In genomic region chr1:56212143-56212542, GRCh38 we compare ENCODE assay signal across 38 cellular contexts.
"Had no signal": no experiment of that assay in that cellular context is flagged by ENCODE, and none has a peak within 500 bp of the region (broad histone marks: within the 10 kb centered on the region; RNA-seq: fewer than 3 reads in every experiment).

No MANE protein-coding gene starts in this region.

- ATAC-seq: activated naive CD4-positive, alpha-beta T cell treated with anti-CD3 and anti-CD28 coated beads, Interleukin-2, amount 50 U/mL, for 72 hours; activated naive CD8-positive, alpha-beta T cell treated with anti-CD3 and anti-CD28 coated beads, Interleukin-2, amount 50 U/mL, for 24 hours; activated T-cell treated with anti-CD3 and anti-CD28 coated beads, Interleukin-2, amount 50 U/mL, for 4 hours; activated T-cell treated with anti-CD3 and anti-CD28 coated beads, Interleukin-2, amount 50 U/mL, for 72 hours; activated T-helper 17 cell treated with anti-CD3 and anti-CD28 coated beads, Interleukin-2, amount 50 U/mL, for 72 hours; body of pancreas had no signal

- H3K27ac Mint-ChIP-seq: activated naive CD4-positive, alpha-beta T cell treated with anti-CD3 and anti-CD28 coated beads for 36 hours; activated naive CD4-positive, alpha-beta T cell treated with anti-CD3 and anti-CD28 coated beads, Interleukin-2, amount 10 ng/mL, durations not matched to agents 7 days and 5 days; activated naive CD4-positive, alpha-beta T cell treated with anti-CD3 and anti-CD28 coated beads, Interleukin-2, amount 50 U/mL, for 24 hours; activated naive CD4-positive, alpha-beta T cell treated with anti-CD3 and anti-CD28 coated beads, Interleukin-2, amount 50 U/mL, for 72 hours; activated naive CD8-positive, alpha-beta T cell; activated naive CD8-positive, alpha-beta T cell treated with anti-CD3 and anti-CD28 coated beads for 36 hours; activated naive CD8-positive, alpha-beta T cell treated with anti-CD3 and anti-CD28 coated beads, Interleukin-2, amount 10 ng/mL, durations not matched to agents 7 days and 5 days; activated naive CD8-positive, alpha-beta T cell treated with anti-CD3 and anti-CD28 coated beads, Interleukin-2, amount 50 U/mL, for 24 hours; activated T-cell treated with anti-CD3 and anti-CD28 coated beads, Interleukin-2, amount 50 U/mL, for 24 hours; activated T-cell treated with anti-CD3 and anti-CD28 coated beads, Interleukin-2, amount 50 U/mL, for 72 hours; activated T-helper 1 cell treated with anti-CD3 and anti-CD28 coated beads, Interleukin-12 subunit alpha, Interleukin-12 subunit beta, Interleukin-2, Interleukin-4 antibody, amounts not matched to agents 30 ng/mL and 10 ng/mL and 1 ng/mL, durations not matched to agents 14 hours and 24 hours and 36 hours; activated T-helper 17 cell treated with anti-CD3 and anti-CD28 coated beads, Interleukin-2, amount 50 U/mL, for 72 hours; activated T-helper 2 cell treated with anti-CD3 and anti-CD28 coated beads, Interferon-gamma antibody, Interleukin-2, Interleukin-4, amounts not matched to agents 10 μg/mL and 5 μg/mL and 100 μg/mL, durations not matched to agents 14 hours and 24 hours and 36 hours; brain had no signal

- FAIRE-seq: bronchial epithelial cell had no signal

- H3K9me3 Mint-ChIP-seq: activated naive CD4-positive, alpha-beta T cell treated with anti-CD3 and anti-CD28 coated beads for 36 hours; activated naive CD4-positive, alpha-beta T cell treated with anti-CD3 and anti-CD28 coated beads, Interleukin-2, amount 10 ng/mL, durations not matched to agents 7 days and 5 days; activated naive CD4-positive, alpha-beta T cell treated with anti-CD3 and anti-CD28 coated beads, Interleukin-2, amount 50 U/mL, for 72 hours; activated naive CD8-positive, alpha-beta T cell treated with anti-CD3 and anti-CD28 coated beads for 36 hours; activated naive CD8-positive, alpha-beta T cell treated with anti-CD3 and anti-CD28 coated beads, Interleukin-2, amount 10 ng/mL, durations not matched to agents 7 days and 5 days; activated naive CD8-positive, alpha-beta T cell treated with anti-CD3 and anti-CD28 coated beads, Interleukin-2, amount 50 U/mL, for 24 hours; activated T-cell treated with anti-CD3 and anti-CD28 coated beads, Interleukin-2, amount 50 U/mL, for 24 hours; activated T-cell treated with anti-CD3 and anti-CD28 coated beads, Interleukin-2, amount 50 U/mL, for 4 hours; activated T-cell treated with anti-CD3 and anti-CD28 coated beads, Interleukin-2, amount 50 U/mL, for 72 hours; activated T-helper 1 cell treated with anti-CD3 and anti-CD28 coated beads, Interleukin-12 subunit alpha, Interleukin-12 subunit beta, Interleukin-2, Interleukin-4 antibody, amounts not matched to agents 30 ng/mL and 10 ng/mL and 1 ng/mL, durations not matched to agents 14 hours and 24 hours and 36 hours; activated T-helper 17 cell treated with anti-CD3 and anti-CD28 coated beads, Interleukin-2, amount 50 U/mL, for 72 hours; activated T-helper 2 cell treated with anti-CD3 and anti-CD28 coated beads, Interferon-gamma antibody, Interleukin-2, Interleukin-4, amounts not matched to agents 10 μg/mL and 5 μg/mL and 100 μg/mL, durations not matched to agents 14 hours and 24 hours and 36 hours; central memory CD8-positive, alpha-beta T cell had no signal

- DNase-seq: activated effector memory CD4-positive, alpha-beta T cell treated with anti-CD3 and anti-CD28 coated beads, Interleukin-2, amount 50 U/mL, for 16 hours; activated effector memory CD4-positive, alpha-beta T cell treated with Interleukin-2 at 50 U/mL for 16 hours; activated gamma-delta T cell treated with Interleukin-2 at 50 U/mL for 16 hours; activated naive CD4-positive, alpha-beta T cell; activated naive CD4-positive, alpha-beta T cell treated with anti-CD3 and anti-CD28 coated beads for 36 hours; activated naive CD4-positive, alpha-beta T cell treated with anti-CD3 and anti-CD28 coated beads, Interleukin-2, amount 10 ng/mL, durations not matched to agents 7 days and 5 days; activated naive CD4-positive, alpha-beta T cell treated with anti-CD3 and anti-CD28 coated beads, Interleukin-2, amount 50 U/mL, for 16 hours; activated naive CD4-positive, alpha-beta T cell treated with Interleukin-2 at 50 U/mL for 16 hours; activated naive CD8-positive, alpha-beta T cell treated with anti-CD3 and anti-CD28 coated beads for 36 hours; activated naive CD8-positive, alpha-beta T cell treated with anti-CD3 and anti-CD28 coated beads, Interleukin-2, amount 10 ng/mL, durations not matched to agents 7 days and 5 days; activated naive CD8-positive, alpha-beta T cell treated with anti-CD3 and anti-CD28 coated beads, Interleukin-2, amount 50 U/mL, for 24 hours; activated T-cell treated with anti-CD3 and anti-CD28 coated beads, Interleukin-2, amount 50 U/mL, for 1 hour; activated T-cell treated with anti-CD3 and anti-CD28 coated beads, Interleukin-2, amount 50 U/mL, for 24 hours; activated T-cell treated with anti-CD3 and anti-CD28 coated beads, Interleukin-2, amount 50 U/mL, for 4 hours; activated T-cell treated with anti-CD3 and anti-CD28 coated beads, Interleukin-2, amount 50 U/mL, for 48 hours; activated T-cell treated with anti-CD3 and anti-CD28 coated beads, Interleukin-2, amount 50 U/mL, for 72 hours; adrenal gland; amniotic stem cell; amygdala; anterior cingulate cortex; aorta; body of pancreas; brain microvascular endothelial cell; caudate nucleus; central memory CD4-positive, alpha-beta T cell; cerebellar nuclear complex had no signal

- H3K27ac ChIP-seq: adrenal gland, ascending aorta, body of pancreas, brain microvascular endothelial cell, breast epithelium, cardiac muscle cell had no signal

- H3K4me1 Mint-ChIP-seq: activated naive CD4-positive, alpha-beta T cell treated with anti-CD3 and anti-CD28 coated beads, Interleukin-2, amount 10 ng/mL, durations not matched to agents 7 days and 5 days; activated naive CD4-positive, alpha-beta T cell treated with anti-CD3 and anti-CD28 coated beads, Interleukin-2, amount 50 U/mL, for 24 hours; activated naive CD8-positive, alpha-beta T cell treated with anti-CD3 and anti-CD28 coated beads for 36 hours; activated naive CD8-positive, alpha-beta T cell treated with anti-CD3 and anti-CD28 coated beads, Interleukin-2, amount 10 ng/mL, durations not matched to agents 7 days and 5 days; activated naive CD8-positive, alpha-beta T cell treated with anti-CD3 and anti-CD28 coated beads, Interleukin-2, amount 50 U/mL, for 24 hours; activated T-helper 17 cell treated with anti-CD3 and anti-CD28 coated beads, Interleukin-2, amount 50 U/mL, for 72 hours; brain; central memory CD8-positive, alpha-beta T cell had no signal

- H3K4me3 ChIP-seq: adrenal gland, ascending aorta, body of pancreas, breast epithelium, cardiac muscle cell had no signal

- H3K27me3 Mint-ChIP-seq: activated naive CD4-positive, alpha-beta T cell treated with anti-CD3 and anti-CD28 coated beads, Interleukin-2, amount 10 ng/mL, durations not matched to agents 7 days and 5 days; activated naive CD4-positive, alpha-beta T cell treated with anti-CD3 and anti-CD28 coated beads, Interleukin-2, amount 50 U/mL, for 24 hours; activated naive CD8-positive, alpha-beta T cell; activated naive CD8-positive, alpha-beta T cell treated with anti-CD3 and anti-CD28 coated beads for 36 hours; activated naive CD8-positive, alpha-beta T cell treated with anti-CD3 and anti-CD28 coated beads, Interleukin-2, amount 10 ng/mL, durations not matched to agents 7 days and 5 days; activated naive CD8-positive, alpha-beta T cell treated with anti-CD3 and anti-CD28 coated beads, Interleukin-2, amount 50 U/mL, for 24 hours; activated T-cell treated with anti-CD3 and anti-CD28 coated beads, Interleukin-2, amount 50 U/mL, for 24 hours; activated T-helper 17 cell treated with anti-CD3 and anti-CD28 coated beads, Interleukin-2, amount 50 U/mL, for 72 hours; brain; central memory CD8-positive, alpha-beta T cell had no signal

- H3K36me3 Mint-ChIP-seq: activated naive CD4-positive, alpha-beta T cell treated with anti-CD3 and anti-CD28 coated beads, Interleukin-2, amount 10 ng/mL, durations not matched to agents 7 days and 5 days; activated naive CD4-positive, alpha-beta T cell treated with anti-CD3 and anti-CD28 coated beads, Interleukin-2, amount 50 U/mL, for 24 hours; activated naive CD4-positive, alpha-beta T cell treated with anti-CD3 and anti-CD28 coated beads, Interleukin-2, amount 50 U/mL, for 72 hours; activated naive CD8-positive, alpha-beta T cell; activated naive CD8-positive, alpha-beta T cell treated with anti-CD3 and anti-CD28 coated beads for 36 hours; activated naive CD8-positive, alpha-beta T cell treated with anti-CD3 and anti-CD28 coated beads, Interleukin-2, amount 10 ng/mL, durations not matched to agents 7 days and 5 days; brain had no signal

- H3K4me3 Mint-ChIP-seq: activated naive CD4-positive, alpha-beta T cell treated with anti-CD3 and anti-CD28 coated beads for 36 hours; activated naive CD4-positive, alpha-beta T cell treated with anti-CD3 and anti-CD28 coated beads, Interleukin-2, amount 10 ng/mL, durations not matched to agents 7 days and 5 days; activated naive CD4-positive, alpha-beta T cell treated with anti-CD3 and anti-CD28 coated beads, Interleukin-2, amount 50 U/mL, for 24 hours; activated naive CD8-positive, alpha-beta T cell; activated naive CD8-positive, alpha-beta T cell treated with anti-CD3 and anti-CD28 coated beads for 36 hours; activated naive CD8-positive, alpha-beta T cell treated with anti-CD3 and anti-CD28 coated beads, Interleukin-2, amount 10 ng/mL, durations not matched to agents 7 days and 5 days; activated naive CD8-positive, alpha-beta T cell treated with anti-CD3 and anti-CD28 coated beads, Interleukin-2, amount 50 U/mL, for 24 hours; activated T-cell treated with anti-CD3 and anti-CD28 coated beads, Interleukin-2, amount 50 U/mL, for 24 hours; activated T-cell treated with anti-CD3 and anti-CD28 coated beads, Interleukin-2, amount 50 U/mL, for 4 hours; activated T-cell treated with anti-CD3 and anti-CD28 coated beads, Interleukin-2, amount 50 U/mL, for 72 hours; activated T-helper 1 cell treated with anti-CD3 and anti-CD28 coated beads, Interleukin-12 subunit alpha, Interleukin-12 subunit beta, Interleukin-2, Interleukin-4 antibody, amounts not matched to agents 30 ng/mL and 10 ng/mL and 1 ng/mL, durations not matched to agents 14 hours and 24 hours and 36 hours; activated T-helper 17 cell treated with anti-CD3 and anti-CD28 coated beads, Interleukin-2, amount 50 U/mL, for 72 hours; brain; central memory CD8-positive, alpha-beta T cell had no signal

- H3K4me1 ChIP-seq: adrenal gland, ascending aorta, body of pancreas, breast epithelium had no signal

- H3K36me3 ChIP-seq: adrenal gland, ascending aorta, brain microvascular endothelial cell, breast epithelium, cardiac muscle cell had no signal

- H3K27me3 ChIP-seq: adrenal gland, ascending aorta, body of pancreas, brain microvascular endothelial cell, breast epithelium, cardiac muscle cell had no signal
